In the genomic region with DNA sequence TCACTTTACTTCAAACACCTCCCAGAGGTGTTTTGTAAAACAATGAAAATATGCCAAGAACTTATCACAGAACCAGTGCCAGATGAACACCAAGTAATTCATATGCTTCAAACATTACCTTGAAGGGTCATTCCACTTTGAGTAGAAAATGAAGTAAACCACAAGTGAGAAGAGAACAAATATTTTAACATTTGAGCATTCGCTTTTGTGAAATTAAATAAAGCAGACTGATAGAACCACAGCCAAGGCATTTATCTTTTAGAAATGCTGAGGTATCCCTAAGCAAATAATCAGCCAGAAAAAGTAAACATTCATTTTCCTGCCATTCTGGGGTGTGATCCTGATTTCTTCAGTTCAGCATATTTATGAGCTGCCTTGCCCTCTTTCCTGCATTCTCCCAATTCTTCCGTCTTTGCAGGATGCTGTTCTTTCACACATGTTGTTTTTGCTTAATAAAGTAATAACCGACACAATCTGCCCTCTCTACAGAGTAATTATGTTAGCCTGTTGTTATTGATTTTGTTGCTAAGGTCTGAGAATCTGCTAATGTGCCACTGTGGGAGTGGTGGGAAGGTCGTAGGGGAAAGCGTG, we compare ENCODE assay signal across 13 cellular contexts.
DNase-seq lines count a peak whose midpoint lies in the region; ATAC-seq and TF ChIP-seq lines count a peak whose summit lies in the region.
"Had no signal": no experiment of that assay in that cellular context is flagged by ENCODE, and none has a peak within 500 bp of the region (broad histone marks: within the 10 kb centered on the region; RNA-seq: fewer than 3 reads in every experiment).

No MANE protein-coding gene starts in this region.

- no peaks in the 10 kb centered on the region for H3K27me3 Mint-ChIP-seq in activated T-cell treated with anti-CD3 and anti-CD28 coated beads, Interleukin-2, amount 50 U/mL, for 4 hours (ENCODE audit: low read depth)

- no peaks in the 10 kb centered on the region for H3K36me3 Mint-ChIP-seq in activated T-cell treated with anti-CD3 and anti-CD28 coated beads, Interleukin-2, amount 50 U/mL, for 4 hours (ENCODE audit: insufficient read depth)
- H3K36me3 Mint-ChIP-seq: CD8-positive, alpha-beta T cell had no signal

- ATAC-seq in activated T-cell treated with anti-CD3 and anti-CD28 coated beads, Interleukin-2, amount 50 U/mL, for 4 hours = no peak
- ATAC-seq: CD8-positive, alpha-beta T cell had no signal

- no peak overlapping the region for H3K4me3 Mint-ChIP-seq in activated T-cell treated with anti-CD3 and anti-CD28 coated beads, Interleukin-2, amount 50 U/mL, for 4 hours
- H3K4me3 Mint-ChIP-seq: CD8-positive, alpha-beta T cell had no signal

- H3K4me3 ChIP-seq in fibroblast of the aortic adventitia (ENCODE audit: low read depth, low read length) = no peak overlapping the region
- H3K4me3 ChIP-seq: Peyer's patch had no signal

- H3K4me1 Mint-ChIP-seq in activated T-cell treated with anti-CD3 and anti-CD28 coated beads, Interleukin-2, amount 50 U/mL, for 4 hours (ENCODE audit: low read depth) = no peaks in the 10 kb centered on the region

- no peaks in the 10 kb centered on the region for H3K9me3 Mint-ChIP-seq in activated T-cell treated with anti-CD3 and anti-CD28 coated beads, Interleukin-2, amount 50 U/mL, for 4 hours
- H3K9me3 Mint-ChIP-seq: CD8-positive, alpha-beta T cell had no signal

- peak; percentile 73 for DNase-seq in GM04503 (ENCODE audit: low read depth)
- peak; percentile 32 for DNase-seq in SK-N-DZ (ENCODE audit: low spot score)
- peak; percentile 68 for DNase-seq in fibroblast of the aortic adventitia (ENCODE audit: low read depth)
- DNase-seq in renal cortical epithelial cell (ENCODE audit: low read depth) = peak; percentile 83
- no peak for DNase-seq in inferior parietal cortex (ENCODE audit: extremely low spot score)
- no peak for DNase-seq in SW480 (ENCODE audit: low spot score)
- no peak for DNase-seq in DMS53 (lab: John Stamatoyannopoulos, UW)
- DNase-seq in activated T-cell treated with anti-CD3 and anti-CD28 coated beads, Interleukin-2, amount 50 U/mL, for 4 hours = no peak
- DNase-seq: activated CD8-positive, alpha-beta memory T cell treated with anti-CD3 and anti-CD28 coated beads, Interleukin-2, amount 50 U/mL, for 48 hours; anterior cingulate cortex; CD8-positive, alpha-beta T cell; NCI-H2081 treated with DMSO at 0.1 percent for 48 hours; Peyer's patch had no signal

- no peak for TF ChIP-seq CTCF in fibroblast of the aortic adventitia (IDR thresholded peaks at IDR 0.05; ENCODE audit: insufficient read depth, low read length)

Comparison
In these comparisons a context has a peak if more than half of its experiments do, and no peak if none do; other contexts are left out.
1. DNase-seq: peak in GM04503 (single experiment), SK-N-DZ (single experiment), fibroblast of the aortic adventitia (single experiment) and renal cortical epithelial cell (single experiment); none in inferior parietal cortex (single experiment), SW480 (single experiment), DMS53 (single experiment) and activated T-cell treated with anti-CD3 and anti-CD28 coated beads, Interleukin-2, amount 50 U/mL, for 4 hours (single experiment).